In genomic region chr1:26322042-26322331, GRCh38 we compare ENCODE assay signal across 18 cellular contexts. TPM values are rescaled to one million over a fixed set of nuclear protein-coding genes. Genes with fewer than 3 reads are reported as not detected.
DNase-seq lines count a peak whose midpoint lies in the region; ATAC-seq and TF ChIP-seq lines count a peak whose summit lies in the region.
"Had no signal": no experiment of that assay in that cellular context is flagged by ENCODE, and none has a peak within 500 bp of the region (broad histone marks: within the 10 kb centered on the region; RNA-seq: fewer than 3 reads in every experiment).

No MANE protein-coding gene starts in this region.

- intact Hi-C loops in activated CD4-positive, alpha-beta memory T cell treated with anti-CD3 and anti-CD28 coated beads for 36 hours (cut with micrococcal nuclease), result loop anchor here (5.0 kb wide), 2 partner anchors 155 to 215 kb away; partner anchors contain the start of genes C1orf232 and ZNF593
- intact Hi-C loops in head of caudate nucleus (cut with DNase I), result loop anchor here (5.0 to 10.0 kb wide), 2 partner anchors 45 to 217 kb away; no protein-coding TSS in a partner anchor

- peak overlapping the region in 2 of 3 donors; percentile 77 to 97 for H3K27ac Mint-ChIP-seq in CD4-positive, CD25-positive, alpha-beta regulatory T cell
- H3K27ac Mint-ChIP-seq in activated CD4-positive, alpha-beta memory T cell treated with anti-CD3 and anti-CD28 coated beads for 36 hours, result peak overlapping the region; percentile 51
- peak overlapping the region in 3 of 6 donors; percentile 27 to 97 (median 94) for H3K27ac Mint-ChIP-seq in naive B cell
- H3K27ac Mint-ChIP-seq: H9 had no signal

- peaks cover 50% of the 10 kb centered on the region for H3K36me3 ChIP-seq in CD4-positive, CD25-positive, alpha-beta regulatory T cell (ENCODE audit: control insufficient read depth, insufficient read depth, low read length)
- H3K36me3 ChIP-seq: transverse colon had no signal

- peak; percentile 8 for TF ChIP-seq CTCF in GM10266 (IDR thresholded peaks at IDR 0.05; ENCODE audit: control insufficient read depth, insufficient read depth, low read depth, missing control alignments)

- H3K4me3 ChIP-seq in CD4-positive, CD25-positive, alpha-beta regulatory T cell (ENCODE audit: low read depth, low read length), result peak overlapping the region; percentile 100
- H3K4me3 ChIP-seq: transverse colon had no signal

- H3K9me3 Mint-ChIP-seq in CD4-positive, CD25-positive, alpha-beta regulatory T cell, result peaks cover 0 to 2% (median 0%) of the 10 kb centered on the region in 7 donors
- H3K9me3 Mint-ChIP-seq in activated CD4-positive, alpha-beta memory T cell treated with anti-CD3 and anti-CD28 coated beads for 36 hours, result no peaks in the 10 kb centered on the region
- H3K9me3 Mint-ChIP-seq in naive B cell, result no peaks in the 10 kb centered on the region
- H3K9me3 Mint-ChIP-seq: activated T-helper 2 cell treated with anti-CD3 and anti-CD28 coated beads, Interferon-gamma antibody, Interleukin-2, Interleukin-4, amounts not matched to agents 10 μg/mL and 5 μg/mL and 100 μg/mL, durations not matched to agents 14 hours and 24 hours and 36 hours; H9; stimulated activated naive CD8-positive, alpha-beta T cell treated with anti-CD3 and anti-CD28 coated beads, Interleukin-15, Interleukin-2, amounts not matched to agents 100 ng/mL and 50 ng/mL, for 24 hours had no signal

- peak overlapping the region in 3 of 4 donors; percentile 44 to 95 (median 78) for H3K4me3 Mint-ChIP-seq in CD4-positive, CD25-positive, alpha-beta regulatory T cell
- no peak overlapping the region for H3K4me3 Mint-ChIP-seq in activated CD4-positive, alpha-beta memory T cell treated with anti-CD3 and anti-CD28 coated beads for 36 hours
- H3K4me3 Mint-ChIP-seq in naive B cell, result peak overlapping the region in 5 of 8 donors; percentile 12 to 99 (median 70)
- H3K4me3 Mint-ChIP-seq: H9 had no signal

- peaks cover 50% of the 10 kb centered on the region for H3K4me1 ChIP-seq in CD4-positive, CD25-positive, alpha-beta regulatory T cell (ENCODE audit: control insufficient read depth, insufficient read depth, low read length, poor library complexity, severe bottlenecking)

- no peak for DNase-seq in CD4-positive, CD25-positive, alpha-beta regulatory T cell
- DNase-seq in GM10266 (ENCODE audit: extremely low spot score), result no peak
- DNase-seq in activated CD4-positive, alpha-beta memory T cell treated with anti-CD3 and anti-CD28 coated beads for 36 hours, result no peak
- DNase-seq in naive B cell, result no peak
- no peak for DNase-seq in head of caudate nucleus
- DNase-seq: cortex of kidney had no signal

- CTCF ChIA-PET in activated CD4-positive, alpha-beta memory T cell treated with anti-CD3 and anti-CD28 coated beads for 36 hours (lab: Charles Lee), result interaction anchor here (0.6 to 23.7 kb wide), 36 partner anchors 9 to 206 kb away, joined by 3 to 886 read pairs (median 4); partner anchors contain the start of genes C1orf232, CEP85, DHDDS and SH3BGRL3

- H3K27me3 ChIP-seq in CD4-positive, CD25-positive, alpha-beta regulatory T cell (ENCODE audit: control insufficient read depth, insufficient read depth, low read length), result no peaks in the 10 kb centered on the region
- H3K27me3 ChIP-seq: transverse colon had no signal

- H3K27me3 Mint-ChIP-seq in CD4-positive, CD25-positive, alpha-beta regulatory T cell, result peaks cover 5% of the 10 kb centered on the region
- no peaks in the 10 kb centered on the region for H3K27me3 Mint-ChIP-seq in activated CD4-positive, alpha-beta memory T cell treated with anti-CD3 and anti-CD28 coated beads for 36 hours
- no peaks in the 10 kb centered on the region for H3K27me3 Mint-ChIP-seq in naive B cell
- H3K27me3 Mint-ChIP-seq: stimulated activated naive CD8-positive, alpha-beta T cell treated with anti-CD3 and anti-CD28 coated beads, Interleukin-15, Interleukin-2, amounts not matched to agents 100 ng/mL and 50 ng/mL, for 24 hours had no signal

- H3K9me3 ChIP-seq in CD4-positive, CD25-positive, alpha-beta regulatory T cell (ENCODE audit: control insufficient read depth in 2 of 2, low read length in 2 of 2), result no peaks in the 10 kb centered on the region
- H3K9me3 ChIP-seq: lower lobe of right lung, transverse colon had no signal

- POLR2A ChIA-PET in activated CD4-positive, alpha-beta memory T cell treated with anti-CD3 and anti-CD28 coated beads for 36 hours (lab: Charles Lee), result interaction anchor here (0.9 to 6.0 kb wide), 7 partner anchors 14 to 88 kb away, joined by 3 to 40 read pairs (median 6); partner anchors contain the start of genes CEP85, SH3BGRL3 and UBXN11

- peaks cover 44% of the 10 kb centered on the region for H3K36me3 Mint-ChIP-seq in CD4-positive, CD25-positive, alpha-beta regulatory T cell
- peaks cover 25% of the 10 kb centered on the region for H3K36me3 Mint-ChIP-seq in activated CD4-positive, alpha-beta memory T cell treated with anti-CD3 and anti-CD28 coated beads for 36 hours
- H3K36me3 Mint-ChIP-seq in naive B cell, result peaks cover 21 to 41% of the 10 kb centered on the region in 2 donors

- peak overlapping the region; percentile 70 for H3K27ac ChIP-seq in CD4-positive, CD25-positive, alpha-beta regulatory T cell (ENCODE audit: insufficient read depth, low read length, poor library complexity, severe bottlenecking)

- peaks cover 6 to 52% (median 35%) of the 10 kb centered on the region in 4 donors for H3K4me1 Mint-ChIP-seq in CD4-positive, CD25-positive, alpha-beta regulatory T cell
- peaks cover 31% of the 10 kb centered on the region for H3K4me1 Mint-ChIP-seq in activated CD4-positive, alpha-beta memory T cell treated with anti-CD3 and anti-CD28 coated beads for 36 hours (ENCODE audit: low read depth)
- H3K4me1 Mint-ChIP-seq in naive B cell, result peaks cover 48 to 56% (median 53%) of the 10 kb centered on the region in 3 donors

- no peak for ATAC-seq in CD4-positive, CD25-positive, alpha-beta regulatory T cell (ENCODE audit: low read depth in 2 of 2)
- ATAC-seq in naive B cell (ENCODE audit: low read depth in 2 of 2) (no peak), HG03565 (IDR thresholded peaks at IDR 0.05; ENCODE audit: unreplicated experiment) (no peak), GM21367 (IDR thresholded peaks at IDR 0.05; ENCODE audit: unreplicated experiment) (no peak), GM21381 (IDR thresholded peaks at IDR 0.05; ENCODE audit: unreplicated experiment) (no peak)

RNA-seq across cellular contexts. Expression of gene CD52, which starts 4.2 kb away (rescaled TPM):
- total RNA-seq in CD4-positive, CD25-positive, alpha-beta regulatory T cell, result 1,528 TPM
- polyA plus RNA-seq in CD4-positive, CD25-positive, alpha-beta regulatory T cell, result over 10,000 TPM in 2 of 4 donors, 1,000 to 10,000 TPM in 2; 9,467 to 12,173 (median 10,919) TPM
- total RNA-seq in activated CD4-positive, alpha-beta memory T cell treated with anti-CD3 and anti-CD28 coated beads for 36 hours, result 100 to 1,000 TPM; 261 to 291 TPM
- polyA plus RNA-seq in naive B cell (ENCODE audit: low read depth in 6 of 6), result over 10,000 TPM; 10,565 to 16,920 (median 13,137) TPM
- total RNA-seq: bronchial epithelial cell, fibroblast of lung, glomerular endothelial cell, kidney epithelial cell had no signal

RNA-seq across cellular contexts. Expression of gene UBXN11, which starts 15.6 kb away (rescaled TPM):
- 30.8 TPM for total RNA-seq in CD4-positive, CD25-positive, alpha-beta regulatory T cell
- 10 to 100 TPM in 3 of 4 donors, 1 to 10 TPM in 1; 8.1 to 15.2 (median 11.0) TPM for polyA plus RNA-seq in CD4-positive, CD25-positive, alpha-beta regulatory T cell
- total RNA-seq in activated CD4-positive, alpha-beta memory T cell treated with anti-CD3 and anti-CD28 coated beads for 36 hours, result 10 to 100 TPM; 24.5 to 26.1 TPM
- polyA plus RNA-seq in naive B cell (ENCODE audit: low read depth in 6 of 6), result 10 to 100 TPM in 2 of 6 donors, 1 to 10 TPM in 4; 4.3 to 15.7 (median 6.9) TPM

RNA-seq across cellular contexts. Expression of gene CRYBG2, which starts 31.9 kb away (rescaled TPM):
- total RNA-seq in CD4-positive, CD25-positive, alpha-beta regulatory T cell, result 2.3 TPM
- polyA plus RNA-seq in CD4-positive, CD25-positive, alpha-beta regulatory T cell, result 1 to 10 TPM in 3 of 4 donors, not detected in 1; 1.0 to 2.0 (median 1.3) TPM
- total RNA-seq in activated CD4-positive, alpha-beta memory T cell treated with anti-CD3 and anti-CD28 coated beads for 36 hours, result 1 to 10 TPM; 1.3 to 1.6 TPM
- polyA plus RNA-seq in naive B cell (ENCODE audit: low read depth in 6 of 6), result 1 to 10 TPM in 2 of 6 donors, under 1 TPM in 4; 0.06 to 1.8 (median 0.70) TPM
- total RNA-seq: fibroblast of lung, glomerular endothelial cell had no signal
- polyA plus RNA-seq: fibroblast of lung had no signal

RNA-seq across cellular contexts. Expression of gene SH3BGRL3, which starts 42.1 kb away (rescaled TPM):
- 404 TPM for total RNA-seq in CD4-positive, CD25-positive, alpha-beta regulatory T cell
- 1,000 to 10,000 TPM; 1,085 to 1,853 (median 1,299) TPM for polyA plus RNA-seq in CD4-positive, CD25-positive, alpha-beta regulatory T cell
- total RNA-seq in activated CD4-positive, alpha-beta memory T cell treated with anti-CD3 and anti-CD28 coated beads for 36 hours, result 100 to 1,000 TPM; 305 to 320 TPM
- 1,000 to 10,000 TPM in 2 of 6 donors, 100 to 1,000 TPM in 4; 624 to 1,205 (median 832) TPM for polyA plus RNA-seq in naive B cell (ENCODE audit: low read depth in 6 of 6)

RNA-seq across cellular contexts. Expression of gene ZNF683, which starts 50.6 kb away (rescaled TPM):
- not detected for total RNA-seq in CD4-positive, CD25-positive, alpha-beta regulatory T cell
- polyA plus RNA-seq in CD4-positive, CD25-positive, alpha-beta regulatory T cell, result under 1 TPM in 2 of 4 donors, not detected in 2; 0.25 to 0.55 TPM
- not detected for total RNA-seq in activated CD4-positive, alpha-beta memory T cell treated with anti-CD3 and anti-CD28 coated beads for 36 hours
- polyA plus RNA-seq in naive B cell (ENCODE audit: low read depth in 6 of 6), result not detected
- total RNA-seq: activated T-helper 2 cell treated with anti-CD3 and anti-CD28 coated beads, Interferon-gamma antibody, Interleukin-2, Interleukin-4, amounts not matched to agents 10 μg/mL and 5 μg/mL and 100 μg/mL, durations not matched to agents 14 hours and 24 hours and 36 hours; bronchial epithelial cell; fibroblast of lung; glomerular endothelial cell; H9; kidney epithelial cell; transverse colon had no signal
- polyA plus RNA-seq: fibroblast of lung had no signal
